Comparison of ENCODE assay signal across 1 cellular context in the genomic region with DNA sequence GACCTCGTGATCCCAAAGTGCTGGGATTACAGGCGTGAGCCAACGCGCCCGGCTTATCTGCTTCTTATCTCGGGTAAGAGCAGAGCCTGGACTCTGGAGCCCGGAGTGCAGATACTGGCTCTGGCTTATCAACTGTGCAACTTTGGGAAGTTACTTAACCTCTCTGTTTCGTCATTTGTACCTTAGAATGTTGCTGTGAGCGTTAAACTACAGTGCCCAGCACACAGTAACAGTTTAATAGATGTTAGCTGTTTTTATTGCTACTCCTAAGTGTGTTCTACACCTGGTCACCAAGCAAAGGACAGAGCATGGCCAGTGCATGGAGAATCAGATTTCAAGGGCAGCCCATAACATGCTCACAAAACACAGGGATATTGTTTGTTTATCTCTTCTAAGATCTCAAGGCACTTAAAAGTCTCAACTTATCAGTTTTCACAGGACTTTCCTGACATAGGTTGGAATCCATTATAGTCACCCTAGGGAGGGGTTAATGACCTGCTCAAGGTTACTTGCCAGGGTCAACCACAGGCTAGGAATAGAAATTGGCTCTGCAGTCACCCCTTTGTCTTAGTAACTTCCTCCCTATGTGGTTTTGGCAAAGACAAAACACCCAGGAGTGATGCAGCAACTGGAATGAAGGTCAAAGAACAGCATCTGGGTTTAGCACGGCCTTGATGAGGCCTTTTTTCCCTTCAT.
TF ChIP-seq lines count a peak whose summit lies in the region.

No MANE protein-coding gene starts in this region.

TF ChIP-seq in HEK293, 187 proteins besides CTCF, POLR2A, EP300 and RAD21 (continued from another document):
- TF ChIP-seq IKZF3 (tag by site-specific recombination; IDR thresholded peaks at IDR 0.05) (no peak), ZXDB (tag by site-specific recombination; IDR thresholded peaks at IDR 0.05) (peak; percentile 41; the same call in 1 of the 2 replicates), ZNF140 (tag by site-specific recombination; IDR thresholded peaks at IDR 0.05) (no peak), ZNF514 (tag by site-specific recombination; IDR thresholded peaks at IDR 0.05) (no peak), TCF7L2 (IDR thresholded peaks at IDR 0.05; ENCODE audit: borderline replicate concordance, low read depth, low read length) (peak; percentile 39; the same call in 1 of the 2 replicates), ZNF768 (tag by site-specific recombination; IDR thresholded peaks at IDR 0.05) (peak; percentile 95; the same call in 1 of the 2 replicates), ZNF174 (tag by site-specific recombination; IDR thresholded peaks at IDR 0.05) (no peak), SP7 (tag by site-specific recombination; IDR thresholded peaks at IDR 0.05) (peak; percentile 28; the same call in 1 of the 2 replicates), OSR2 (tag by site-specific recombination; IDR thresholded peaks at IDR 0.05) (no peak), ZNF777 (tag by site-specific recombination; IDR thresholded peaks at IDR 0.05; ENCODE audit: borderline replicate concordance) (no peak), YY2 (tag by site-specific recombination; IDR thresholded peaks at IDR 0.05) (no peak), ZNF610 (tag by site-specific recombination; IDR thresholded peaks at IDR 0.05; ENCODE audit: borderline replicate concordance) (0 out of 2 replicates have a peak, but pooled peaks have one; percentile 26), ZNF416 (tag by site-specific recombination; IDR thresholded peaks at IDR 0.05) (no peak), ZNF660 (tag by site-specific recombination; IDR thresholded peaks at IDR 0.05) (no peak), ZNF146 (tag by site-specific recombination; IDR thresholded peaks at IDR 0.05) (no peak), ZNF513 (tag by site-specific recombination; IDR thresholded peaks at IDR 0.05) (no peak), ZNF776 (tag by site-specific recombination; IDR thresholded peaks at IDR 0.05; ENCODE audit: borderline replicate concordance) (no peak), SP2 (tag by site-specific recombination; IDR thresholded peaks at IDR 0.05) (no peak), ZNF580 (tag by site-specific recombination; IDR thresholded peaks at IDR 0.05) (peak; percentile 89)
- TF ChIP-seq, protein P1, sequence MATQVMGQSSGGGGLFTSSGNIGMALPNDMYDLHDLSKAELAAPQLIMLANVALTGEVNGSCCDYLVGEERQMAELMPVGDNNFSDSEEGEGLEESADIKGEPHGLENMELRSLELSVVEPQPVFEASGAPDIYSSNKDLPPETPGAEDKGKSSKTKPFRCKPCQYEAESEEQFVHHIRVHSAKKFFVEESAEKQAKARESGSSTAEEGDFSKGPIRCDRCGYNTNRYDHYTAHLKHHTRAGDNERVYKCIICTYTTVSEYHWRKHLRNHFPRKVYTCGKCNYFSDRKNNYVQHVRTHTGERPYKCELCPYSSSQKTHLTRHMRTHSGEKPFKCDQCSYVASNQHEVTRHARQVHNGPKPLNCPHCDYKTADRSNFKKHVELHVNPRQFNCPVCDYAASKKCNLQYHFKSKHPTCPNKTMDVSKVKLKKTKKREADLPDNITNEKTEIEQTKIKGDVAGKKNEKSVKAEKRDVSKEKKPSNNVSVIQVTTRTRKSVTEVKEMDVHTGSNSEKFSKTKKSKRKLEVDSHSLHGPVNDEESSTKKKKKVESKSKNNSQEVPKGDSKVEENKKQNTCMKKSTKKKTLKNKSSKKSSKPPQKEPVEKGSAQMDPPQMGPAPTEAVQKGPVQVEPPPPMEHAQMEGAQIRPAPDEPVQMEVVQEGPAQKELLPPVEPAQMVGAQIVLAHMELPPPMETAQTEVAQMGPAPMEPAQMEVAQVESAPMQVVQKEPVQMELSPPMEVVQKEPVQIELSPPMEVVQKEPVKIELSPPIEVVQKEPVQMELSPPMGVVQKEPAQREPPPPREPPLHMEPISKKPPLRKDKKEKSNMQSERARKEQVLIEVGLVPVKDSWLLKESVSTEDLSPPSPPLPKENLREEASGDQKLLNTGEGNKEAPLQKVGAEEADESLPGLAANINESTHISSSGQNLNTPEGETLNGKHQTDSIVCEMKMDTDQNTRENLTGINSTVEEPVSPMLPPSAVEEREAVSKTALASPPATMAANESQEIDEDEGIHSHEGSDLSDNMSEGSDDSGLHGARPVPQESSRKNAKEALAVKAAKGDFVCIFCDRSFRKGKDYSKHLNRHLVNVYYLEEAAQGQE (tag by site-specific recombination; IDR thresholded peaks at IDR 0.05) = no peak
- TF ChIP-seq, protein P2, sequence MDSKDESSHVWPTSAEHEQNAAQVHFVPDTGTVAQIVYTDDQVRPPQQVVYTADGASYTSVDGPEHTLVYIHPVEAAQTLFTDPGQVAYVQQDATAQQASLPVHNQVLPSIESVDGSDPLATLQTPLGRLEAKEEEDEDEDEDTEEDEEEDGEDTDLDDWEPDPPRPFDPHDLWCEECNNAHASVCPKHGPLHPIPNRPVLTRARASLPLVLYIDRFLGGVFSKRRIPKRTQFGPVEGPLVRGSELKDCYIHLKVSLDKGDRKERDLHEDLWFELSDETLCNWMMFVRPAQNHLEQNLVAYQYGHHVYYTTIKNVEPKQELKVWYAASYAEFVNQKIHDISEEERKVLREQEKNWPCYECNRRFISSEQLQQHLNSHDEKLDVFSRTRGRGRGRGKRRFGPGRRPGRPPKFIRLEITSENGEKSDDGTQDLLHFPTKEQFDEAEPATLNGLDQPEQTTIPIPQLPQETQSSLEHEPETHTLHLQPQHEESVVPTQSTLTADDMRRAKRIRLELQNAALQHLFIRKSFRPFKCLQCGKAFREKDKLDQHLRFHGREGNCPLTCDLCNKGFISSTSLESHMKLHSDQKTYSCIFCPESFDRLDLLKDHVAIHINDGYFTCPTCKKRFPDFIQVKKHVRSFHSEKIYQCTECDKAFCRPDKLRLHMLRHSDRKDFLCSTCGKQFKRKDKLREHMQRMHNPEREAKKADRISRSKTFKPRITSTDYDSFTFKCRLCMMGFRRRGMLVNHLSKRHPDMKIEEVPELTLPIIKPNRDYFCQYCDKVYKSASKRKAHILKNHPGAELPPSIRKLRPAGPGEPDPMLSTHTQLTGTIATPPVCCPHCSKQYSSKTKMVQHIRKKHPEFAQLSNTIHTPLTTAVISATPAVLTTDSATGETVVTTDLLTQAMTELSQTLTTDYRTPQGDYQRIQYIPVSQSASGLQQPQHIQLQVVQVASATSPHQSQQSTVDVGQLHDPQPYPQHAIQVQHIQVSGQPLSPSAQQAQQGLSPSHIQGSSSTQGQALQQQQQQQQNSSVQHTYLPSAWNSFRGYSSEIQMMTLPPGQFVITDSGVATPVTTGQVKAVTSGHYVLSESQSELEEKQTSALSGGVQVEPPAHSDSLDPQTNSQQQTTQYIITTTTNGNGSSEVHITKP (tag by site-specific recombination; IDR thresholded peaks at IDR 0.05) = peak; percentile 93
- TF ChIP-seq, protein P3, sequence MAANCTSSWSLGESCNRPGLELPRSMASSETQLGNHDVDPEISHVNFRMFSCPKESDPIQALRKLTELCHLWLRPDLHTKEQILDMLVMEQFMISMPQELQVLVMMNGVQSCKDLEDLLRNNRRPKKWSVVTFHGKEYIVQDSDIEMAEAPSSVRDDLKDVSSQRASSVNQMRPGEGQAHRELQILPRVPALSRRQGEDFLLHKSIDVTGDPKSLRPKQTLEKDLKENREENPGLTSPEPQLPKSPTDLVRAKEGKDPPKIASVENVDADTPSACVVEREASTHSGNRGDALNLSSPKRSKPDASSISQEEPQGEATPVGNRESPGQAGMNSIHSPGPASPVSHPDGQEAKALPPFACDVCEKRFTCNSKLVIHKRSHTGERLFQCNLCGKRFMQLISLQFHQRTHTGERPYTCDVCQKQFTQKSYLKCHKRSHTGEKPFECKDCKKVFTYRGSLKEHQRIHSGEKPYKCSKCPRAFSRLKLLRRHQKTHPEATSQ (tag by site-specific recombination; IDR thresholded peaks at IDR 0.05) = no peak
- TF ChIP-seq, protein P4, sequence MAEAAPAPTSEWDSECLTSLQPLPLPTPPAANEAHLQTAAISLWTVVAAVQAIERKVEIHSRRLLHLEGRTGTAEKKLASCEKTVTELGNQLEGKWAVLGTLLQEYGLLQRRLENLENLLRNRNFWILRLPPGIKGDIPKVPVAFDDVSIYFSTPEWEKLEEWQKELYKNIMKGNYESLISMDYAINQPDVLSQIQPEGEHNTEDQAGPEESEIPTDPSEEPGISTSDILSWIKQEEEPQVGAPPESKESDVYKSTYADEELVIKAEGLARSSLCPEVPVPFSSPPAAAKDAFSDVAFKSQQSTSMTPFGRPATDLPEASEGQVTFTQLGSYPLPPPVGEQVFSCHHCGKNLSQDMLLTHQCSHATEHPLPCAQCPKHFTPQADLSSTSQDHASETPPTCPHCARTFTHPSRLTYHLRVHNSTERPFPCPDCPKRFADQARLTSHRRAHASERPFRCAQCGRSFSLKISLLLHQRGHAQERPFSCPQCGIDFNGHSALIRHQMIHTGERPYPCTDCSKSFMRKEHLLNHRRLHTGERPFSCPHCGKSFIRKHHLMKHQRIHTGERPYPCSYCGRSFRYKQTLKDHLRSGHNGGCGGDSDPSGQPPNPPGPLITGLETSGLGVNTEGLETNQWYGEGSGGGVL (tag by site-specific recombination; IDR thresholded peaks at IDR 0.05) = no peak
- TF ChIP-seq, protein P5, sequence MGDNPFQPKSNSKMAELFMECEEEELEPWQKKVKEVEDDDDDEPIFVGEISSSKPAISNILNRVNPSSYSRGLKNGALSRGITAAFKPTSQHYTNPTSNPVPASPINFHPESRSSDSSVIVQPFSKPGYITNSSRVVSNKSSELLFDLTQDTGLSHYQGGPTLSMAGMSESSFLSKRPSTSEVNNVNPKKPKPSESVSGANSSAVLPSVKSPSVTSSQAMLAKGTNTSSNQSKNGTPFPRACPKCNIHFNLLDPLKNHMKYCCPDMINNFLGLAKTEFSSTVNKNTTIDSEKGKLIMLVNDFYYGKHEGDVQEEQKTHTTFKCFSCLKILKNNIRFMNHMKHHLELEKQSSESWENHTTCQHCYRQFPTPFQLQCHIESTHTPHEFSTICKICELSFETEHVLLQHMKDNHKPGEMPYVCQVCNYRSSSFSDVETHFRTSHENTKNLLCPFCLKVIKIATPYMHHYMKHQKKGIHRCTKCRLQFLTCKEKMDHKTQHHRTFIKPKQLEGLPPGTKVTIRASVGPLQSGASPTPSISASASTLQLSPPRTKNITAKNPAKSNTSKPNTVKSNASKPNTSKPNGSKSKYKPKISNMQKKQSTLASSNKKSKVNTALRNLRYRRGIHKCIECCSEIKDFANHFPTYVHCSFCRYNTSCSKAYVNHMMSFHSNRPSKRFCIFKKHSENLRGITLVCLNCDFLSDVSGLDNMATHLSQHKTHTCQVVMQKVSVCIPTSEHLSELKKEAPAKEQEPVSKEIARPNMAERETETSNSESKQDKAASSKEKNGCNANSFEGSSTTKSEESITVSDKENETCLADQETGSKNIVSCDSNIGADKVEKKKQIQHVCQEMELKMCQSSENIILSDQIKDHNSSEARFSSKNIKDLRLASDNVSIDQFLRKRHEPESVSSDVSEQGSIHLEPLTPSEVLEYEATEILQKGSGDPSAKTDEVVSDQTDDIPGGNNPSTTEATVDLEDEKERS (tag by site-specific recombination; IDR thresholded peaks at IDR 0.05) = 0 out of 2 replicates have a peak, but pooled peaks have one; percentile 37
